ENCODE assay signal across 1 cellular context in genomic region chr6:31829633-31830492, GRCh38.
TF ChIP-seq lines count a peak whose summit lies in the region.

No MANE protein-coding gene starts in this region.

TF ChIP-seq in K562, 482 proteins besides CTCF, POLR2A, EP300 and RAD21 (continued from another document):
- TF ChIP-seq TAF1 (IDR thresholded peaks at IDR 0.05; ENCODE audit: control insufficient read depth, extremely low read depth, insufficient read depth, low read length, severe bottlenecking) (peak; percentile 25), LEF1 (IDR thresholded peaks at IDR 0.05) (peak; percentile 14; the same call in 1 of the 2 replicates), CHD7 (IDR thresholded peaks at IDR 0.05; ENCODE audit: low read depth, low read length) (no peak), BMI1 (IDR thresholded peaks at IDR 0.05; ENCODE audit: low read length) (no peak), ARID4B (CRISPR knock-in tag; IDR thresholded peaks at IDR 0.05) (no peak), ZNF551 (CRISPR knock-in tag; IDR thresholded peaks at IDR 0.05) (no peak), KAT8 (IDR thresholded peaks at IDR 0.05; ENCODE audit: low read depth) (no peak), TEAD4 (IDR thresholded peaks at IDR 0.05; ENCODE audit: low read length) (peak; percentile 27), TEAD4 (CRISPR knock-in tag; IDR thresholded peaks at IDR 0.05; ENCODE audit: borderline replicate concordance) (no peak), UBTF (IDR thresholded peaks at IDR 0.05; ENCODE audit: borderline replicate concordance in 1 of 2, low read depth in 2 of 2, low read length in 2 of 2) (no peak), ZNF184 (CRISPR knock-in tag; IDR thresholded peaks at IDR 0.05) (no peak), ZBTB40 (IDR thresholded peaks at IDR 0.05) (no peak; the same call in 1 of the 2 replicates), ZBTB40 (CRISPR knock-in tag; IDR thresholded peaks at IDR 0.05) (no peak)
